15 cellular contexts compared by ENCODE assay signal in genomic region chr4:97656034-97656720, GRCh38.
A peak's percentile ranks its signal among the peaks of the same experiment; 100 is the strongest.
DNase-seq lines count a peak whose midpoint lies in the region; ATAC-seq, FAIRE-seq and TF ChIP-seq lines count a peak whose summit lies in the region.
"Had no signal": no experiment of that assay in that cellular context is flagged by ENCODE, and none has a peak within 500 bp of the region (broad histone marks: within the 10 kb centered on the region; RNA-seq: fewer than 3 reads in every experiment).

No MANE protein-coding gene starts in this region.

- H3K9me3 ChIP-seq in endothelial cell of umbilical vein (replicated peaks; ENCODE audit: control insufficient read depth, insufficient read depth, low read length), result no peaks in the 10 kb centered on the region
- H3K9me3 ChIP-seq: body of pancreas, right lobe of liver had no signal

- intact Hi-C loops in endothelial cell of umbilical vein (cut with micrococcal nuclease), result no loop called here

- POLR2A ChIA-PET in endothelial cell of umbilical vein (lab: Charles Lee), result no interaction called here

- H3K9me3 Mint-ChIP-seq in GM23338, result no peaks in the 10 kb centered on the region
- no peaks in the 10 kb centered on the region for H3K9me3 Mint-ChIP-seq in endothelial cell (ENCODE audit: unreplicated experiment)
- H3K9me3 Mint-ChIP-seq: activated T-cell treated with anti-CD3 and anti-CD28 coated beads, Interleukin-2, amount 50 U/mL, for 4 hours had no signal

- H3K27ac Mint-ChIP-seq in GM23338 (no peak overlapping the region), endothelial cell (ENCODE audit: unreplicated experiment) (no peak overlapping the region)
- H3K27ac Mint-ChIP-seq: CD8-positive, alpha-beta T cell; naive thymus-derived CD8-positive, alpha-beta T cell had no signal

- H3F3A ChIP-seq in GM23338 (replicated peaks; ENCODE audit: low read depth), result no peaks in the 10 kb centered on the region

- H3K27me3 Mint-ChIP-seq in GM23338 (ENCODE audit: insufficient read depth, low read depth, poor library complexity) (no peaks in the 10 kb centered on the region), endothelial cell (ENCODE audit: unreplicated experiment) (no peaks in the 10 kb centered on the region)
- H3K27me3 Mint-ChIP-seq: naive thymus-derived CD8-positive, alpha-beta T cell had no signal

- WGBS in mesendoderm (ENCODE audit: extremely low coverage, insufficient coverage, low lambda C conversion rate), result 100% methylated on average over 1 of the region's 3 CpGs

- no peaks in the 10 kb centered on the region for H4K20me1 ChIP-seq in GM23338 (replicated peaks; ENCODE audit: insufficient read depth)
- H4K20me1 ChIP-seq in endothelial cell of umbilical vein (replicated peaks; ENCODE audit: control insufficient read depth, extremely low read depth, insufficient read depth, low read length), result no peaks in the 10 kb centered on the region

- no peak overlapping the region for H2BK15ac ChIP-seq in mesendoderm (replicated peaks; ENCODE audit: low read depth)

- H4K5ac ChIP-seq in mesendoderm (ENCODE audit: low read length), result no peak overlapping the region

- no peaks in the 10 kb centered on the region for H3K4me1 ChIP-seq in GM23338 (ENCODE audit: insufficient read depth)
- no peaks in the 10 kb centered on the region for H3K4me1 ChIP-seq in endothelial cell of umbilical vein (ENCODE audit: control insufficient read depth, extremely low read depth, insufficient read depth, low read length)
- H3K4me1 ChIP-seq in mesendoderm (ENCODE audit: control insufficient read depth, low read depth, low read length), result no peaks in the 10 kb centered on the region
- H3K4me1 ChIP-seq: body of pancreas, right lobe of liver had no signal

- H3K9me1 ChIP-seq in endothelial cell of umbilical vein (replicated peaks; ENCODE audit: control insufficient read depth, extremely low read depth, insufficient read depth, low read length), result no peaks in the 10 kb centered on the region

- H3K27ac ChIP-seq in GM23338 (ENCODE audit: low read depth) (no peak overlapping the region), endothelial cell of umbilical vein (ENCODE audit: insufficient read depth, low read depth, low read length) (no peak overlapping the region), mesendoderm (ENCODE audit: low read depth, low read length) (no peak overlapping the region)
- H3K27ac ChIP-seq: body of pancreas, right lobe of liver had no signal

- no peak overlapping the region for H3K23ac ChIP-seq in mesendoderm (ENCODE audit: low read length)

- H3K79me2 ChIP-seq in GM23338 (replicated peaks; ENCODE audit: insufficient read depth) (no peaks in the 10 kb centered on the region), endothelial cell of umbilical vein (ENCODE audit: control insufficient read depth, insufficient read depth, low read length) (no peaks in the 10 kb centered on the region), mesendoderm (ENCODE audit: control insufficient read depth, insufficient read depth, low read length) (no peaks in the 10 kb centered on the region)

- H3K36me3 Mint-ChIP-seq in GM23338 (ENCODE audit: low read depth) (no peaks in the 10 kb centered on the region), endothelial cell (ENCODE audit: low read depth, unreplicated experiment) (no peaks in the 10 kb centered on the region)
- H3K36me3 Mint-ChIP-seq: CD8-positive, alpha-beta T cell; naive thymus-derived CD8-positive, alpha-beta T cell had no signal

- H3K79me1 ChIP-seq in mesendoderm (ENCODE audit: low read length), result no peaks in the 10 kb centered on the region

- no peak overlapping the region for H3K4me3 Mint-ChIP-seq in GM23338
- H3K4me3 Mint-ChIP-seq in endothelial cell (ENCODE audit: unreplicated experiment), result no peak overlapping the region
- H3K4me3 Mint-ChIP-seq: activated T-cell treated with anti-CD3 and anti-CD28 coated beads, Interleukin-2, amount 50 U/mL, for 4 hours; CD8-positive, alpha-beta T cell; naive thymus-derived CD8-positive, alpha-beta T cell had no signal

- H3K18ac ChIP-seq in mesendoderm (ENCODE audit: low read length), result no peak overlapping the region

- FAIRE-seq in endothelial cell of umbilical vein (lab: Jason Lieb, UNC), result no peak

- no peak overlapping the region for H2BK5ac ChIP-seq in mesendoderm (ENCODE audit: low read length)

- no peak for TF ChIP-seq CTCF in GM23338 (conservative IDR thresholded peaks at IDR 0.05; ENCODE audit: low read depth in 2 of 2)
- TF ChIP-seq CTCF in endothelial cell of umbilical vein (IDR thresholded peaks at IDR 0.05; ENCODE audit: extremely low read depth in 1 of 2, insufficient read depth in 1 of 2, low read depth in 1 of 2, low read length in 2 of 2), result no peak
- no peak for TF ChIP-seq CTCF in endothelial cell (IDR thresholded peaks at IDR 0.05; ENCODE audit: unreplicated experiment)

- H3K36me3 ChIP-seq in GM23338 (ENCODE audit: insufficient read depth) (no peaks in the 10 kb centered on the region), endothelial cell of umbilical vein (ENCODE audit: control insufficient read depth in 2 of 2, extremely low read depth in 1 of 2, insufficient read depth in 2 of 2, low read length in 2 of 2) (no peaks in the 10 kb centered on the region), mesendoderm (ENCODE audit: control insufficient read depth, insufficient read depth, low read length) (no peaks in the 10 kb centered on the region)
- H3K36me3 ChIP-seq: right lobe of liver had no signal

- H2BK120ac ChIP-seq in mesendoderm (ENCODE audit: low read depth, low read length), result no peak overlapping the region

- no peak for ATAC-seq in GM23338
- ATAC-seq in GM18517 (IDR thresholded peaks at IDR 0.05; ENCODE audit: unreplicated experiment), result no peak
- ATAC-seq in GM18505 (IDR thresholded peaks at IDR 0.05; ENCODE audit: unreplicated experiment), result no peak
- ATAC-seq: activated T-cell treated with anti-CD3 and anti-CD28 coated beads, Interleukin-2, amount 50 U/mL, for 4 hours; body of pancreas; CD8-positive, alpha-beta T cell; naive thymus-derived CD8-positive, alpha-beta T cell; right lobe of liver had no signal

- H2AFZ ChIP-seq in GM23338 (peak overlapping the region; percentile 39; the same call in 1 of the 2 replicates), endothelial cell of umbilical vein (ENCODE audit: low read depth, low read length) (peak overlapping the region; percentile 10)

- TF ChIP-seq POLR2A in endothelial cell of umbilical vein (IDR thresholded peaks at IDR 0.05; ENCODE audit: low read depth, low read length) (no peak), GM18505 (IDR thresholded peaks at IDR 0.05; ENCODE audit: borderline replicate concordance, extremely low read depth, insufficient read depth, insufficient read length) (no peak)

- H4K8ac ChIP-seq in mesendoderm (ENCODE audit: low read depth, low read length), result no peak overlapping the region

- H3K4me2 ChIP-seq in GM23338, result no peak overlapping the region
- H3K4me2 ChIP-seq in endothelial cell of umbilical vein (ENCODE audit: insufficient read depth, low read length), result no peak overlapping the region
- no peak overlapping the region for H3K4me2 ChIP-seq in mesendoderm (ENCODE audit: low read length)

- dilution Hi-C loops in endothelial cell of umbilical vein (cut with MboI; ENCODE audit: extremely low pct_ligation_motif_present, low sequenced_read_pairs), result no loop called here

- H3K4me3 ChIP-seq in GM23338 (no peak overlapping the region), endothelial cell of umbilical vein (replicated peaks in 1 of 3; ENCODE audit: insufficient read depth in 1 of 3, low read depth in 1 of 3, low read length in 3 of 3) (no peak overlapping the region), mesendoderm (ENCODE audit: low read length) (no peak overlapping the region)
- H3K4me3 ChIP-seq: body of pancreas, right lobe of liver had no signal

- 0 out of 3 replicates have a peak, but pooled peaks cover 3% of the 10 kb centered on the region for H3K4me1 Mint-ChIP-seq in GM23338
- H3K4me1 Mint-ChIP-seq in endothelial cell (ENCODE audit: unreplicated experiment), result peaks cover 7% of the 10 kb centered on the region
- H3K4me1 Mint-ChIP-seq: naive thymus-derived CD8-positive, alpha-beta T cell had no signal

- no peak overlapping the region for H3K4ac ChIP-seq in mesendoderm (ENCODE audit: low read depth, low read length)

- H2AK5ac ChIP-seq in mesendoderm (ENCODE audit: low read length), result no peak overlapping the region

- no TSS peak for BruUV-seq in endothelial cell of umbilical vein (replicated peaks; lab: Mats Ljungman, UMichigan)

- H3K9ac ChIP-seq in endothelial cell of umbilical vein (replicated peaks; ENCODE audit: extremely low read depth, insufficient read depth, low read length) (no peak overlapping the region), mesendoderm (ENCODE audit: low read length) (no peak overlapping the region)

- H3K9me2 ChIP-seq in GM23338 (ENCODE audit: insufficient read depth), result no peaks in the 10 kb centered on the region

- no peaks in the 10 kb centered on the region for H3K27me3 ChIP-seq in GM23338 (ENCODE audit: insufficient read depth)
- H3K27me3 ChIP-seq in endothelial cell of umbilical vein (ENCODE audit: control insufficient read depth in 2 of 2, insufficient read depth in 2 of 2, low read length in 2 of 2), result no peaks in the 10 kb centered on the region
- H3K27me3 ChIP-seq in mesendoderm (ENCODE audit: insufficient read depth, low read length, poor library complexity), result no peaks in the 10 kb centered on the region
- H3K27me3 ChIP-seq: body of pancreas, right lobe of liver had no signal

- DNase-seq in GM23338 (ENCODE audit: low spot score) (no peak), RKO (ENCODE audit: low spot score) (peak; percentile 65), endothelial cell of umbilical vein (ENCODE audit: low read depth, low spot score) (no peak), mesendoderm (peak; percentile 53), midbrain (lab: John Stamatoyannopoulos, UW) (no peak), endothelial cell (ENCODE audit: low spot score) (no peak)
- DNase-seq: activated T-cell treated with anti-CD3 and anti-CD28 coated beads, Interleukin-2, amount 50 U/mL, for 4 hours; body of pancreas; CD8-positive, alpha-beta T cell; erythroblast; naive thymus-derived CD8-positive, alpha-beta T cell; NCI-H1048; right lobe of liver had no signal

- H3K56ac ChIP-seq in mesendoderm (ENCODE audit: low read length), result no peak overlapping the region

- CTCF ChIA-PET in endothelial cell of umbilical vein (lab: Charles Lee), result interaction anchor here (1.3 to 1.6 kb wide), 2 partner anchors 13 to 21 kb away, joined by 3 read pairs; no protein-coding TSS in a partner anchor

TF ChIP-seq in GM23338, 12 proteins besides CTCF, POLR2A, EP300 and RAD21 (continues in another document):
- no peak for TF ChIP-seq EZH2 (IDR thresholded peaks at IDR 0.05; ENCODE audit: low read depth, unreplicated experiment)

TF ChIP-seq in endothelial cell of umbilical vein, 7 proteins besides CTCF, POLR2A, EP300 and RAD21:
- no peak for TF ChIP-seq EZH2 (IDR thresholded peaks at IDR 0.05; ENCODE audit: borderline replicate concordance, low read depth, low read length, severe bottlenecking)
- no peak for TF ChIP-seq POLR2AphosphoS5 (IDR thresholded peaks at IDR 0.05; ENCODE audit: insufficient read depth, low read depth, low read length)
- no peak for TF ChIP-seq JUN (IDR thresholded peaks at IDR 0.05; ENCODE audit: borderline replicate concordance, insufficient read depth, insufficient read length, low read depth)
- TF ChIP-seq FOS (IDR thresholded peaks at IDR 0.05; ENCODE audit: borderline replicate concordance, insufficient read depth, low read length), result peak; percentile 6

Comparison
In these comparisons a context has a peak if more than half of its experiments do, and no peak if none do; other contexts are left out.
1. DNase-seq: peak in RKO (single experiment) and mesendoderm (single experiment); none in GM23338 (single experiment), endothelial cell of umbilical vein (single experiment), midbrain (single experiment) and endothelial cell (single experiment).